8 cellular contexts compared by ENCODE assay signal in the genomic region with DNA sequence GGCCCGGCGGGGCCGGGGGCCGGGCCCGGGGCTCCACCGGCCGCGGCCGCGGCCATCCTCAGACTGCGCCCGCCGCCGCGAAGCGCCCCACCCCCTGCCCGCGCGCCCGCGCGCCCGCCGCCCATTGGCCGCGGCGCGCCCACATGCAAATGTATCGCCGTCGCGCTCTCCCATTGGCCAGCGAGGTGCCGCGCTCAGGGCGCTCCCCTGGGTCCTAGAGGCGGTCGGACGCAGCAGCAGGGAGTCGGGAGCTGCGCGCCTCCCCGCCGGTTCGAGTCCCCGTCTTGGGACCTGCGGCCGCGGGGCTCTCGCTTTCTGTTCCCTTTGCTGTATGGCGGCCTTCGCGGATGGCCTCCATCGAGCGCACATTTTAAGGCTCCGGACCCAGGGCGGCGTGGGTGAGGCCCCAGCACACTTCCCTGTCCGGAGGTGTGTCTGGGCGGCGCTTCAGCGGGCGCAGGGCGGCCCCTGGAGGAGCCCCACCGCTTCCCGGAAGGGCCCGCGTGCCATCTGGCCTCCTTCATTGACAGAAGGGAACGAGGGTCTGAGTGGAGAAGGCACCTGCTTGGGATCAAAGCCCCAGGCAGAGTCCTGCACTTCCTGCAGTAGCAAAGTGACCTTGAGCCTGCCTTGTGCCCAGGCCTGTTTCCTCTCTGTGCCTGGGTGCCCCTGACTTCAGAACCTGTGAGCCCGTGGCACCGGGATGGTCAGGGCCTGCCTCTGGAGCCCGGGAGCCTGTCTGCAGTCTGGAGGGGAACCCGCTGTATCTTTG. TPM values are rescaled to one million over a fixed set of nuclear protein-coding genes. Genes with fewer than 3 reads are reported as not detected.
A peak's percentile ranks its signal among the peaks of the same experiment; 100 is the strongest.
DNase-seq lines count a peak whose midpoint lies in the region; TF ChIP-seq lines count a peak whose summit lies in the region.

A gene with protein sequence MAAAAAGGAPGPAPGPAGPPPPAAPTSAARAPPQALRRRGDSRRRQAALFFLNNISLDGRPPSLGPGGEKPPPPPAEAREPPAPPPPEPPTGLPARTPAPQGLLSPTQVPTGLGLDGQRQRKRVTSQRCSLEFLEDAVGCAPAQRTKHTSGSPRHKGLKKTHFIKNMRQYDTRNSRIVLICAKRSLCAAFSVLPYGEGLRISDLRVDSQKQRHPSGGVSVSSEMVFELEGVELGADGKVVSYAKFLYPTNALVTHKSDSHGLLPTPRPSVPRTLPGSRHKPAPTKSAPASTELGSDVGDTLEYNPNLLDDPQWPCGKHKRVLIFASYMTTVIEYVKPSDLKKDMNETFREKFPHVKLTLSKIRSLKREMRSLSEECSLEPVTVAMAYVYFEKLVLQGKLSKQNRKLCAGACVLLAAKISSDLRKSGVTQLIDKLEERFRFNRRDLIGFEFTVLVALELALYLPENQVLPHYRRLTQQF (minus strand): TSS at position 65 of the 772 bp plus-strand sequence. CDS start 9 bp downstream, at position 56.

- no peaks in the 10 kb centered on the region for H3K36me3 Mint-ChIP-seq in HFFc6 (ENCODE audit: low read depth)
- no peaks in the 10 kb centered on the region for H3K36me3 Mint-ChIP-seq in activated naive CD4-positive, alpha-beta T cell treated with anti-CD3 and anti-CD28 coated beads, Interleukin-2, amount 10 ng/mL, durations not matched to agents 7 days and 5 days

- DNase-seq in GM10248 (ENCODE audit: extremely low spot score) (peak; percentile 97), HFFc6 (peak; percentile 88), NAMALWA (ENCODE audit: low spot score) (peak; percentile 95), SK-N-MC (ENCODE audit: low read depth, low spot score) (peak; percentile 30), globus pallidus (ENCODE audit: low spot score) (peak; percentile 90), occipital lobe (lab: John Stamatoyannopoulos, UW) (peak; percentile 94), suprapubic skin (ENCODE audit: low spot score in 2 of 2) (peak; percentile 91 to 96)
- DNase-seq in activated naive CD4-positive, alpha-beta T cell treated with anti-CD3 and anti-CD28 coated beads, Interleukin-2, amount 10 ng/mL, durations not matched to agents 7 days and 5 days: peak; percentile 94

- H3K27ac Mint-ChIP-seq in HFFc6: no peak within 1 kb of the TSS
- H3K27ac Mint-ChIP-seq in activated naive CD4-positive, alpha-beta T cell treated with anti-CD3 and anti-CD28 coated beads, Interleukin-2, amount 10 ng/mL, durations not matched to agents 7 days and 5 days: peak within 1 kb of the TSS; percentile 74

- no peaks in the 10 kb centered on the region for H3K27me3 ChIP-seq in suprapubic skin

- POLR2A ChIA-PET in GM10248 (lab: Yijun Ruan, JAX): no interaction called here

- no peaks in the 10 kb centered on the region for H3K9me3 ChIP-seq in SK-N-MC (ENCODE audit: low read depth, low read length)
- H3K9me3 ChIP-seq in suprapubic skin: no peaks in the 10 kb centered on the region

- no peak for TF ChIP-seq EP300 in suprapubic skin (IDR thresholded peaks at IDR 0.05)

- H3K9ac ChIP-seq in SK-N-MC (ENCODE audit: insufficient read length): peak within 1 kb of the TSS; percentile 85

- H3K27me3 Mint-ChIP-seq in HFFc6 (ENCODE audit: insufficient read depth): peaks cover 2% of the 10 kb centered on the region
- H3K27me3 Mint-ChIP-seq in activated naive CD4-positive, alpha-beta T cell treated with anti-CD3 and anti-CD28 coated beads, Interleukin-2, amount 10 ng/mL, durations not matched to agents 7 days and 5 days: peaks cover 32% of the 10 kb centered on the region

- peaks cover 11% of the 10 kb centered on the region for H3K4me1 Mint-ChIP-seq in HFFc6 (ENCODE audit: low read depth)
- H3K4me1 Mint-ChIP-seq in activated naive CD4-positive, alpha-beta T cell treated with anti-CD3 and anti-CD28 coated beads, Interleukin-2, amount 10 ng/mL, durations not matched to agents 7 days and 5 days: peaks cover 38% of the 10 kb centered on the region

- H3K4me3 Mint-ChIP-seq in HFFc6: peak within 1 kb of the TSS; percentile 81
- H3K4me3 Mint-ChIP-seq in activated naive CD4-positive, alpha-beta T cell treated with anti-CD3 and anti-CD28 coated beads, Interleukin-2, amount 10 ng/mL, durations not matched to agents 7 days and 5 days: peak within 1 kb of the TSS; percentile 77

- TF ChIP-seq CTCF in GM10248 (IDR thresholded peaks at IDR 0.05; ENCODE audit: control extremely low read depth, extremely low read depth, low read depth, missing control alignments) (no peak), HFFc6 (IDR thresholded peaks at IDR 0.05) (peak; percentile 44), suprapubic skin (IDR thresholded peaks at IDR 0.05) (peak in 1 of 2 donors; percentile 10)

- no peak for TF ChIP-seq POLR2A in suprapubic skin (IDR thresholded peaks at IDR 0.05)

- 13% methylated on average over 22 of the region's 73 CpGs for WGBS in suprapubic skin

- no peak within 1 kb of the TSS for H3K27ac ChIP-seq in SK-N-MC
- H3K27ac ChIP-seq in suprapubic skin: no peak within 1 kb of the TSS

- H3K36me3 ChIP-seq in SK-N-MC (ENCODE audit: insufficient read depth, low read length) (no peaks in the 10 kb centered on the region), suprapubic skin (no peaks in the 10 kb centered on the region)

- no peaks in the 10 kb centered on the region for H3K9me3 Mint-ChIP-seq in HFFc6
- H3K9me3 Mint-ChIP-seq in activated naive CD4-positive, alpha-beta T cell treated with anti-CD3 and anti-CD28 coated beads, Interleukin-2, amount 10 ng/mL, durations not matched to agents 7 days and 5 days: no peaks in the 10 kb centered on the region

- H3K4me3 ChIP-seq in SK-N-MC (peak within 1 kb of the TSS; percentile 80), suprapubic skin (peak within 1 kb of the TSS; percentile 60)

- CTCF ChIA-PET in GM10248 (lab: Yijun Ruan, JAX): interaction anchor here (0.8 kb wide), 1 partner anchor 25 kb away, joined by 3 read pairs; no protein-coding TSS in a partner anchor
- CTCF ChIA-PET in activated naive CD4-positive, alpha-beta T cell treated with anti-CD3 and anti-CD28 coated beads, Interleukin-2, amount 10 ng/mL, durations not matched to agents 7 days and 5 days (lab: Charles Lee): no interaction called here

- peaks cover 39% of the 10 kb centered on the region for H3K4me1 ChIP-seq in suprapubic skin

RNA-seq across cellular contexts. Expression of the gene that starts here (rescaled TPM):
- total RNA-seq in HFFc6 (2021; fragmentation: NEBNext Ultra II Directional; extraction: Animal tissue kit (Norgen Biotek cat#: 25700)): 1 to 10 TPM; 4.9 to 7.0 (median 6.6) TPM
- 2.3 TPM for total RNA-seq in occipital lobe
- 1 to 10 TPM; 3.8 to 7.2 (median 4.5) TPM for total RNA-seq in suprapubic skin

Comparison
In these comparisons a context has a peak if more than half of its experiments do, and no peak if none do; other contexts are left out.
1. DNase-seq: peak in every context shown above with its lines; median percentile 97 in GM10248; 95 in NAMALWA; 94 in activated naive CD4-positive, alpha-beta T cell treated with anti-CD3 and anti-CD28 coated beads, Interleukin-2, amount 10 ng/mL, durations not matched to agents 7 days and 5 days; 94 in occipital lobe; 94 in suprapubic skin; 90 in globus pallidus; 88 in HFFc6; 30 in SK-N-MC.